28 cellular contexts compared by ENCODE assay signal in genomic region chr9:136174779-136175744, GRCh38.
DNase-seq lines count a peak whose midpoint lies in the region; ATAC-seq and TF ChIP-seq lines count a peak whose summit lies in the region.
"Had no signal": no experiment of that assay in that cellular context is flagged by ENCODE, and none has a peak within 500 bp of the region (broad histone marks: within the 10 kb centered on the region; RNA-seq: fewer than 3 reads in every experiment).

No MANE protein-coding gene starts in this region.

- peaks cover 4% of the 10 kb centered on the region for H3K27me3 ChIP-seq in RWPE2 (ENCODE audit: insufficient read depth, poor library complexity, severe bottlenecking)
- H3K27me3 ChIP-seq: Peyer's patch had no signal

- peak; percentile 28; the same call in 1 of the 3 replicates for ATAC-seq in RWPE2 (ENCODE audit: low read depth)
- no peak for ATAC-seq in GM21360 (IDR thresholded peaks at IDR 0.05; ENCODE audit: unreplicated experiment)
- ATAC-seq: activated naive CD8-positive, alpha-beta T cell treated with anti-CD3 and anti-CD28 coated beads, Interleukin-2, amount 50 U/mL, for 24 hours; effector memory CD8-positive, alpha-beta T cell; gastrocnemius medialis; lower lobe of right lung; psoas muscle had no signal

- no peaks in the 10 kb centered on the region for H3K36me3 ChIP-seq in RWPE2 (ENCODE audit: low read depth)
- H3K36me3 ChIP-seq: esophagus muscularis mucosa, gastrocnemius medialis, lower lobe of right lung, Peyer's patch, thoracic aorta had no signal

- peaks cover 63% of the 10 kb centered on the region for H3K4me1 Mint-ChIP-seq in nephron progenitor cell
- H3K4me1 Mint-ChIP-seq: activated naive CD8-positive, alpha-beta T cell treated with anti-CD3 and anti-CD28 coated beads, Interleukin-2, amount 50 U/mL, for 24 hours had no signal

- TF ChIP-seq CTCF in RWPE2 (IDR thresholded peaks at IDR 0.05; ENCODE audit: poor library complexity, severe bottlenecking) (no peak), nephron progenitor cell (IDR thresholded peaks at IDR 0.05) (no peak)

- no peaks in the 10 kb centered on the region for H3K9me3 Mint-ChIP-seq in nephron progenitor cell
- H3K9me3 Mint-ChIP-seq: activated naive CD8-positive, alpha-beta T cell treated with anti-CD3 and anti-CD28 coated beads, Interleukin-2, amount 50 U/mL, for 24 hours; effector memory CD8-positive, alpha-beta T cell had no signal

- H3K4me1 ChIP-seq in RWPE2 (ENCODE audit: insufficient read depth, poor library complexity, severe bottlenecking) = no peaks in the 10 kb centered on the region
- H3K4me1 ChIP-seq: esophagus muscularis mucosa, gastrocnemius medialis, lower lobe of right lung, Peyer's patch, psoas muscle had no signal

- no peaks in the 10 kb centered on the region for H3K36me3 Mint-ChIP-seq in nephron progenitor cell (ENCODE audit: low read depth)

- peak overlapping the region; percentile 20 for H3K4me3 Mint-ChIP-seq in nephron progenitor cell
- H3K4me3 Mint-ChIP-seq: activated naive CD8-positive, alpha-beta T cell treated with anti-CD3 and anti-CD28 coated beads, Interleukin-2, amount 50 U/mL, for 24 hours; B cell; effector memory CD8-positive, alpha-beta T cell had no signal

- H3K27ac Mint-ChIP-seq in nephron progenitor cell = no peak overlapping the region
- H3K27ac Mint-ChIP-seq: activated naive CD8-positive, alpha-beta T cell treated with anti-CD3 and anti-CD28 coated beads, Interleukin-2, amount 50 U/mL, for 24 hours; B cell; effector memory CD8-positive, alpha-beta T cell had no signal

- H3K27me3 Mint-ChIP-seq in nephron progenitor cell (ENCODE audit: low read depth, poor library complexity) = peaks cover 12% of the 10 kb centered on the region

- DNase-seq in DMS53 (lab: John Stamatoyannopoulos, UW) (peak; percentile 36), DMS53 treated with DMSO at 0.1 percent for 48 hours (lab: John Stamatoyannopoulos, UW; ENCODE audit: unreplicated experiment) (no peak), COLO668 (lab: John Stamatoyannopoulos, UW; ENCODE audit: unreplicated experiment) (peak; percentile 79), RWPE2 (ENCODE audit: low spot score) (no peak), nephron progenitor cell (no peak), GOT3 (lab: John Stamatoyannopoulos, UW) (no peak), C1 segment of cervical spinal cord (lab: John Stamatoyannopoulos, UW) (no peak)
- DNase-seq: activated CD4-positive, alpha-beta T cell treated with anti-CD3 and anti-CD28 coated beads, Interleukin-2, amount 50 U/mL, for 48 hours; activated CD4-positive, CD25-positive, alpha-beta regulatory T cell; activated effector memory CD4-positive, alpha-beta T cell treated with anti-CD3 and anti-CD28 coated beads, Interleukin-2, amount 50 U/mL, for 16 hours; activated naive CD8-positive, alpha-beta T cell treated with anti-CD3 and anti-CD28 coated beads, Interleukin-2, amount 50 U/mL, for 24 hours; effector memory CD8-positive, alpha-beta T cell; gastrocnemius medialis; HCEC 1CT; islet precursor cell; lower lobe of right lung; NCI-H1694; NCI-H226; NK-92 treated with Interleukin-12 subunit alpha and Interleukin-12 subunit beta, amount 100 ng/mL, for 24 hours; Peyer's patch; psoas muscle; small intestine; stimulated activated naive CD4-positive, alpha-beta T cell had no signal

- H3K9me3 ChIP-seq in RWPE2 (ENCODE audit: severe bottlenecking) = no peaks in the 10 kb centered on the region
- H3K9me3 ChIP-seq: esophagus muscularis mucosa, gastrocnemius medialis, lower lobe of right lung, Peyer's patch, psoas muscle, thoracic aorta had no signal

- no peak overlapping the region for H3K4me3 ChIP-seq in RWPE2 (ENCODE audit: severe bottlenecking)
- H3K4me3 ChIP-seq: esophagus muscularis mucosa, gastrocnemius medialis, lower lobe of right lung, Peyer's patch, psoas muscle, thoracic aorta had no signal

- no peak overlapping the region for H3K27ac ChIP-seq in RWPE2 (ENCODE audit: poor library complexity, severe bottlenecking)
- H3K27ac ChIP-seq: 22Rv1, esophagus muscularis mucosa, gastrocnemius medialis, lower lobe of right lung, Peyer's patch, psoas muscle, thoracic aorta had no signal

Comparison
In these comparisons a context has a peak if more than half of its experiments do, and no peak if none do; other contexts are left out.
1. DNase-seq: peak in DMS53 (single experiment) and COLO668 (single experiment); none in DMS53 treated with DMSO at 0.1 percent for 48 hours (single experiment), RWPE2 (single experiment), nephron progenitor cell (single experiment), GOT3 (single experiment) and C1 segment of cervical spinal cord (0 of 14).